Comparison of ENCODE assay signal across 19 cellular contexts in the genomic region with DNA sequence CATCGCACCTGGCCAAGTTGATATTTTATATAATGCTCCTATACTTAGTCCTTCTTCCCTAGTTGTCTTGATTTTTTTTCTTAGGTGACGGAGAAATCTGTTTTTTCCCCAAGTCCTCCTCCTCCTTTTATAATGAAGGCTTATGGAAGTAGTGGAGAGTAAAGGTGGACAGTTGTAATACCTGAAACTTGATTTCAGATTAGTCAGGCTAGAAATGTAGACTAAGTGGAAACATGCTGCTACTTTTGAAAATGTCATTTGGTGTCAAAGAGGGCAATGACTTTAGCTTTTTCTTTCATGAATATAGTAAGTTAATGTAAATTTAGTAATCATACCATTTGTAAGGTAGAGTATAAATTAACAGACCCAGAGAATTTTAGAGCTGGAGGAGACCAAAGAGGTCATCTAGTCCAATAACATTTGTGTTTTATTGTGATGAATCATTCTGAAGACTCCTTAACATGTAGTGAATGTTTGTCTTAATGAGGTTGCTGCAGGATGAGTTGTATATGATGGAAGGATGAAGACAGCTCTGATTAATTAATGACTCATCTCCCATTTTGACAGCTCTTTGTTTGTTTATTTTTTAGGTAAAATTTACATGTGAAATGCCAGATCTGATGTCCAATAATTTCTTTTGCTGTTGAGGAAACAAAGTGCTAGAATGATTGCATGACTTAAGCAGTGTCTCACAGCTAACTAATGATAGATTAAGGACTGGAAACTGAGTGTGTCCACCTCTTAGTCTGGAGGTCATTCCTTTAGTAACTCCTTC. TPM values are rescaled to one million over a fixed set of nuclear protein-coding genes. Genes with fewer than 3 reads are reported as not detected.
A peak's percentile ranks its signal among the peaks of the same experiment; 100 is the strongest.
DNase-seq lines count a peak whose midpoint lies in the region; ATAC-seq, FAIRE-seq and TF ChIP-seq lines count a peak whose summit lies in the region.
"Had no signal": no experiment of that assay in that cellular context is flagged by ENCODE, and none has a peak within 500 bp of the region (broad histone marks: within the 10 kb centered on the region; RNA-seq: fewer than 3 reads in every experiment).

No MANE protein-coding gene starts in this region.

- H3K27ac ChIP-seq in GM12878 (ENCODE audit: control insufficient read depth, insufficient read depth) (no peak overlapping the region), gastroesophageal sphincter (no peak overlapping the region), upper lobe of right lung (no peak overlapping the region)

- TF ChIP-seq EP300 in GM12878 (IDR thresholded peaks at IDR 0.05; ENCODE audit: borderline replicate concordance in 1 of 2, control insufficient read depth in 1 of 2, low read depth in 2 of 2, low read length in 2 of 2), result no peak
- no peak for TF ChIP-seq EP300 in gastroesophageal sphincter (IDR thresholded peaks at IDR 0.05)

- POLR2A ChIA-PET in activated CD4-positive, alpha-beta T cell treated with anti-CD3 and anti-CD28 coated beads for 36 hours (lab: Charles Lee), result interaction anchor here (0.6 to 1.0 kb wide), 3 partner anchors 8 to 575 kb away, joined by 4 to 7 read pairs (median 4); a partner anchor contains a TSS
- POLR2A ChIA-PET in activated CD4-positive, alpha-beta T cell treated with anti-CD3 and anti-CD28 coated beads, Interleukin-2, amount 10 ng/mL, durations not matched to agents 7 days and 5 days (lab: Charles Lee), result no interaction called here
- POLR2A ChIA-PET in GM12878 (lab: Charles Lee), result interaction anchor here (0.5 to 0.7 kb wide), 2 partner anchors 9 to 102 kb away, joined by 3 read pairs; a partner anchor contains a TSS

- no peak overlapping the region for H3K4me2 ChIP-seq in GM12878 (ENCODE audit: control insufficient read depth, insufficient read depth)

- TF ChIP-seq RAD21 in GM12878 (IDR thresholded peaks at IDR 0.05; ENCODE audit: insufficient read depth, low read depth, low read length), result no peak

- CTCF ChIA-PET in activated CD4-positive, alpha-beta T cell treated with anti-CD3 and anti-CD28 coated beads for 36 hours (lab: Charles Lee), result interaction anchor here (0.8 to 1.1 kb wide), 3 partner anchors 9 to 60 kb away, joined by 3 to 7 read pairs (median 3); a partner anchor contains a TSS
- CTCF ChIA-PET in activated CD4-positive, alpha-beta T cell treated with anti-CD3 and anti-CD28 coated beads, Interleukin-2, amount 10 ng/mL, durations not matched to agents 7 days and 5 days (lab: Charles Lee), result no interaction called here
- CTCF ChIA-PET in GM12878 (lab: Yijun Ruan, JAX), result interaction anchor here (0.7 to 1.2 kb wide), 3 partner anchors 8 to 145 kb away, joined by 3 read pairs; no protein-coding TSS in a partner anchor

- no peak overlapping the region for H2AFZ ChIP-seq in GM12878 (ENCODE audit: control insufficient read depth, low read depth, low read length)

- DNase-seq in activated CD4-positive, alpha-beta T cell treated with anti-CD3 and anti-CD28 coated beads for 36 hours, result no peak
- DNase-seq in activated CD4-positive, alpha-beta T cell treated with anti-CD3 and anti-CD28 coated beads, Interleukin-2, amount 10 ng/mL, durations not matched to agents 7 days and 5 days, result no peak
- peak; percentile 27 for DNase-seq in LoVo (ENCODE audit: low spot score)
- DNase-seq in GM12878 (ENCODE audit: low read depth, low spot score), result no peak
- no peak for DNase-seq in progenitor cell of endocrine pancreas (ENCODE audit: low spot score, unreplicated experiment)
- no peak for DNase-seq in upper lobe of right lung
- DNase-seq in posterior vena cava (ENCODE audit: low spot score), result no peak
- DNase-seq: activated CD4-positive, alpha-beta T cell treated with anti-CD3 and anti-CD28 coated beads, Interleukin-2, amount 50 U/mL, for 4 hours; activated naive CD8-positive, alpha-beta T cell treated with anti-CD3 and anti-CD28 coated beads, Interleukin-2, amount 10 ng/mL, durations not matched to agents 7 days and 5 days; CD8-positive, alpha-beta T cell; NCI-H2029 treated with DMSO at 0.1 percent for 48 hours; NCI-H748 treated with DMSO at 0.1 percent for 48 hours; right cardiac atrium; stimulated activated CD4-positive, alpha-beta T cell treated with anti-CD3 and anti-CD28 coated beads, Interleukin-4, amount 100 ng/mL, for 24 hours had no signal

- 94% methylated on average over 2 of the region's 2 CpGs for WGBS in GM12878 (ENCODE audit: insufficient coverage, insufficient replicate concordance, low lambda C conversion rate, missing lambda C conversion rate)
- 90% methylated on average over 2 of the region's 2 CpGs for WGBS in gastroesophageal sphincter (ENCODE audit: low coverage in 1 of 2), 2 donors

- intact Hi-C loops in activated CD4-positive, alpha-beta T cell treated with anti-CD3 and anti-CD28 coated beads for 36 hours (cut with DNase I, micrococcal nuclease), result no loop called here
- intact Hi-C loops in GM12878 (cut with micrococcal nuclease; ENCODE audit: unreplicated experiment), result no loop called here
- intact Hi-C loops in upper lobe of right lung (cut with DNase I), result no loop called here
- intact Hi-C loops in posterior vena cava (cut with DNase I), result no loop called here

- no peak for TF ChIP-seq CTCF in GM12878 (IDR thresholded peaks at IDR 0.05 in 2 of 3, conservative IDR thresholded peaks at IDR 0.05 in 1 of 3; ENCODE audit: control insufficient read depth in 2 of 3, extremely low read depth in 1 of 3, insufficient read depth in 1 of 3, low read depth in 3 of 3, low read length in 3 of 3)
- no peak for TF ChIP-seq CTCF in progenitor cell of endocrine pancreas (IDR thresholded peaks at IDR 0.05; ENCODE audit: unreplicated experiment)
- no peak for TF ChIP-seq CTCF in gastroesophageal sphincter (IDR thresholded peaks at IDR 0.05)
- TF ChIP-seq CTCF in upper lobe of right lung (IDR thresholded peaks at IDR 0.05), result no peak

- peaks cover 54% of the 10 kb centered on the region for H3K4me1 Mint-ChIP-seq in activated CD4-positive, alpha-beta T cell treated with anti-CD3 and anti-CD28 coated beads for 36 hours
- H3K4me1 Mint-ChIP-seq in activated CD4-positive, alpha-beta T cell treated with anti-CD3 and anti-CD28 coated beads, Interleukin-2, amount 10 ng/mL, durations not matched to agents 7 days and 5 days, result peaks cover 39% of the 10 kb centered on the region
- peaks cover 6% of the 10 kb centered on the region for H3K4me1 Mint-ChIP-seq in progenitor cell of endocrine pancreas (ENCODE audit: low read depth)

- no peak overlapping the region for H3K4me3 ChIP-seq in GM12878
- no peak overlapping the region for H3K4me3 ChIP-seq in gastroesophageal sphincter
- H3K4me3 ChIP-seq in upper lobe of right lung, result no peak overlapping the region

- no peak for FAIRE-seq in GM12878 (lab: Jason Lieb, UNC)
- FAIRE-seq: A204.1 had no signal

- H3K36me3 Mint-ChIP-seq in activated CD4-positive, alpha-beta T cell treated with anti-CD3 and anti-CD28 coated beads for 36 hours (ENCODE audit: low read depth), result peaks cover 37% of the 10 kb centered on the region
- peaks cover 60% of the 10 kb centered on the region for H3K36me3 Mint-ChIP-seq in activated CD4-positive, alpha-beta T cell treated with anti-CD3 and anti-CD28 coated beads, Interleukin-2, amount 10 ng/mL, durations not matched to agents 7 days and 5 days (ENCODE audit: low read depth)
- peaks cover 3% of the 10 kb centered on the region for H3K36me3 Mint-ChIP-seq in progenitor cell of endocrine pancreas (ENCODE audit: insufficient read depth)
- H3K36me3 Mint-ChIP-seq: natural killer cell treated with Interleukin-12 subunit alpha and Interleukin-12 subunit beta and Interleukin-15 and Interleukin-18, amount 100 ng/mL, for 72 hours had no signal

- in situ Hi-C loops in GM12878 (cut with MboI), result no loop called here

- H3K79me2 ChIP-seq in GM12878 (ENCODE audit: control insufficient read depth, insufficient read depth, low read length), result peaks cover 85% of the 10 kb centered on the region

- BruUV-seq in GM12878 (replicated peaks; lab: Mats Ljungman, UMichigan), result no TSS peak

- H4K20me1 ChIP-seq in GM12878 (ENCODE audit: control insufficient read depth, insufficient read depth), result no peaks in the 10 kb centered on the region

- H3K36me3 ChIP-seq in GM12878 (ENCODE audit: control insufficient read depth in 2 of 2, insufficient read depth in 2 of 2, low read length in 1 of 2) (peaks cover 0 to 13% of the 10 kb centered on the region in 2 experiments; a peak in 3 of 4 replicates), gastroesophageal sphincter (peaks cover 0 to 2% of the 10 kb centered on the region in 2 donors), upper lobe of right lung (peaks cover 9% of the 10 kb centered on the region)

- RAD21 ChIA-PET in GM12878 (lab: Charles Lee; ENCODE audit: unreplicated experiment), result interaction anchor here (0.5 to 1.5 kb wide), 3 partner anchors 9 to 136 kb away, joined by 3 to 6 read pairs (median 3); a partner anchor contains a TSS

- H3K9me3 Mint-ChIP-seq in activated CD4-positive, alpha-beta T cell treated with anti-CD3 and anti-CD28 coated beads for 36 hours (ENCODE audit: low read depth), result peaks cover 2% of the 10 kb centered on the region
- peaks cover 4% of the 10 kb centered on the region for H3K9me3 Mint-ChIP-seq in activated CD4-positive, alpha-beta T cell treated with anti-CD3 and anti-CD28 coated beads, Interleukin-2, amount 10 ng/mL, durations not matched to agents 7 days and 5 days
- H3K9me3 Mint-ChIP-seq in progenitor cell of endocrine pancreas (ENCODE audit: low read depth), result no peaks in the 10 kb centered on the region
- H3K9me3 Mint-ChIP-seq: activated naive CD8-positive, alpha-beta T cell treated with anti-CD3 and anti-CD28 coated beads, Interleukin-2, amount 10 ng/mL, durations not matched to agents 7 days and 5 days; CD8-positive, alpha-beta T cell; natural killer cell treated with Interleukin-12 subunit alpha and Interleukin-12 subunit beta and Interleukin-15 and Interleukin-18, amount 100 ng/mL, for 72 hours; T-helper 2 cell treated with Interferon-gamma antibody and Interleukin-4, amounts not matched to agents 5 μg/mL and 100 μg/mL, for 36 hours had no signal

- ATAC-seq in activated CD4-positive, alpha-beta T cell treated with anti-CD3 and anti-CD28 coated beads for 36 hours, result peak; percentile 85
- peak; percentile 44 for ATAC-seq in GM12878
- no peak for ATAC-seq in gastroesophageal sphincter
- ATAC-seq in upper lobe of right lung, result no peak
- ATAC-seq: CD8-positive, alpha-beta T cell; natural killer cell treated with Interleukin-12 subunit alpha and Interleukin-12 subunit beta and Interleukin-15 and Interleukin-18, amount 100 ng/mL, for 72 hours; right cardiac atrium; Right ventricle myocardium inferior had no signal

- TF ChIP-seq POLR2A in GM12878 (IDR thresholded peaks at IDR 0.05; ENCODE audit: low read depth, low read length) (no peak), gastroesophageal sphincter (IDR thresholded peaks at IDR 0.05) (no peak)

- H3K4me3 Mint-ChIP-seq in activated CD4-positive, alpha-beta T cell treated with anti-CD3 and anti-CD28 coated beads for 36 hours, result no peak overlapping the region
- no peak overlapping the region for H3K4me3 Mint-ChIP-seq in activated CD4-positive, alpha-beta T cell treated with anti-CD3 and anti-CD28 coated beads, Interleukin-2, amount 10 ng/mL, durations not matched to agents 7 days and 5 days
- H3K4me3 Mint-ChIP-seq in progenitor cell of endocrine pancreas (ENCODE audit: low read depth), result no peak overlapping the region
- H3K4me3 Mint-ChIP-seq: activated naive CD8-positive, alpha-beta T cell treated with anti-CD3 and anti-CD28 coated beads, Interleukin-2, amount 10 ng/mL, durations not matched to agents 7 days and 5 days; CD8-positive, alpha-beta T cell; natural killer cell treated with Interleukin-12 subunit alpha and Interleukin-12 subunit beta and Interleukin-15 and Interleukin-18, amount 100 ng/mL, for 72 hours; T-helper 2 cell treated with Interferon-gamma antibody and Interleukin-4, amounts not matched to agents 5 μg/mL and 100 μg/mL, for 36 hours had no signal

- H3K9ac ChIP-seq in GM12878 (ENCODE audit: control insufficient read depth, insufficient read depth, low read length), result no peak overlapping the region

- SMC1A ChIA-PET in GM12878 (lab: Charles Lee; ENCODE audit: uncharacterized antibody, unreplicated experiment), result interaction anchor here (1.0 to 1.3 kb wide), 2 partner anchors 8 to 10 kb away, joined by 5 read pairs; a partner anchor contains a TSS

- no peaks in the 10 kb centered on the region; the same call in 2 of the 3 replicates for H3K9me3 ChIP-seq in GM12878 (replicated peaks; ENCODE audit: control insufficient read depth, insufficient read depth, low read length)
- no peaks in the 10 kb centered on the region for H3K9me3 ChIP-seq in gastroesophageal sphincter
- H3K9me3 ChIP-seq in upper lobe of right lung, result no peaks in the 10 kb centered on the region

- H3K27ac Mint-ChIP-seq in activated CD4-positive, alpha-beta T cell treated with anti-CD3 and anti-CD28 coated beads for 36 hours, result peak overlapping the region; percentile 56
- H3K27ac Mint-ChIP-seq in activated CD4-positive, alpha-beta T cell treated with anti-CD3 and anti-CD28 coated beads, Interleukin-2, amount 10 ng/mL, durations not matched to agents 7 days and 5 days, result no peak overlapping the region
- H3K27ac Mint-ChIP-seq in progenitor cell of endocrine pancreas, result peak overlapping the region; percentile 1
- H3K27ac Mint-ChIP-seq: activated naive CD8-positive, alpha-beta T cell treated with anti-CD3 and anti-CD28 coated beads, Interleukin-2, amount 10 ng/mL, durations not matched to agents 7 days and 5 days; CD8-positive, alpha-beta T cell; natural killer cell treated with Interleukin-12 subunit alpha and Interleukin-12 subunit beta and Interleukin-15 and Interleukin-18, amount 100 ng/mL, for 72 hours; T-helper 2 cell treated with Interferon-gamma antibody and Interleukin-4, amounts not matched to agents 5 μg/mL and 100 μg/mL, for 36 hours had no signal

- no peaks in the 10 kb centered on the region for H3K4me1 ChIP-seq in GM12878 (ENCODE audit: control insufficient read depth, insufficient read depth, low read length)
- peaks cover 0 to 44% (median 0%) of the 10 kb centered on the region in 3 donors for H3K4me1 ChIP-seq in gastroesophageal sphincter
- H3K4me1 ChIP-seq in upper lobe of right lung, result no peaks in the 10 kb centered on the region

- H3K27me3 Mint-ChIP-seq in activated CD4-positive, alpha-beta T cell treated with anti-CD3 and anti-CD28 coated beads for 36 hours, result no peaks in the 10 kb centered on the region
- no peaks in the 10 kb centered on the region for H3K27me3 Mint-ChIP-seq in activated CD4-positive, alpha-beta T cell treated with anti-CD3 and anti-CD28 coated beads, Interleukin-2, amount 10 ng/mL, durations not matched to agents 7 days and 5 days
- no peaks in the 10 kb centered on the region for H3K27me3 Mint-ChIP-seq in progenitor cell of endocrine pancreas
- H3K27me3 Mint-ChIP-seq: activated naive CD8-positive, alpha-beta T cell treated with anti-CD3 and anti-CD28 coated beads, Interleukin-2, amount 10 ng/mL, durations not matched to agents 7 days and 5 days; natural killer cell treated with Interleukin-12 subunit alpha and Interleukin-12 subunit beta and Interleukin-15 and Interleukin-18, amount 100 ng/mL, for 72 hours had no signal

- H3K27me3 ChIP-seq in GM12878 (replicated peaks in 1 of 2; ENCODE audit: control insufficient read depth in 2 of 2, insufficient read depth in 2 of 2, low read length in 1 of 2), result no peaks in the 10 kb centered on the region
- no peaks in the 10 kb centered on the region for H3K27me3 ChIP-seq in gastroesophageal sphincter
- H3K27me3 ChIP-seq in upper lobe of right lung, result no peaks in the 10 kb centered on the region

RNA-seq across cellular contexts. Expression of a gene that starts 8.7 kb away (rescaled TPM):
- total RNA-seq in activated CD4-positive, alpha-beta T cell treated with anti-CD3 and anti-CD28 coated beads for 36 hours, result 100 to 1,000 TPM in 1 of 2 experiments, 10 to 100 TPM in 1; 80.7 to 107 TPM
- total RNA-seq in activated CD4-positive, alpha-beta T cell treated with anti-CD3 and anti-CD28 coated beads, Interleukin-2, amount 10 ng/mL, durations not matched to agents 7 days and 5 days, result 10 to 100 TPM; 76.1 to 88.2 TPM
- 254 and 299 TPM in 2 replicates for total RNA-seq in GM12878 (2013; cell fraction: nucleolus; rRNA removed)
- total RNA-seq in GM12878 (2014; rRNA removed), result 71.0 and 77.1 TPM in 2 replicates
- 61.6 and 62.1 TPM in 2 replicates for total RNA-seq in GM12878 (2014; rRNA removed; fragmentation: Illumina TruSeq; extraction: Trizol)
- 48.0 and 49.5 TPM in 2 replicates for total RNA-seq in GM12878 (2021)
- 5.8 TPM for polyA plus RNA-seq in GM12878 (2011; ENCODE audit: low read depth)
- 60.7 and 89.1 TPM in 2 replicates for polyA plus RNA-seq in GM12878 (2011; rRNA removed)
- polyA plus RNA-seq in GM12878 (2011; cell fraction: cytosol; rRNA removed), result 20.1 and 26.4 TPM in 2 replicates
- polyA plus RNA-seq in GM12878 (2011; cell fraction: nucleus; rRNA removed), result 26.3 and 34.2 TPM in 2 replicates
- polyA plus RNA-seq in GM12878 (2012), result 18.8 and 25.4 TPM in 2 replicates
- 48.6 and 53.7 TPM in 2 replicates for polyA plus RNA-seq in GM12878 (2014; fragmentation: Illumina TruSeq; extraction: Trizol)
- polyA plus RNA-seq in GM12878 (2014; fragmentation: Nextera tagmentation; extraction: Ambion mirVana), result 10 to 100 TPM; 10.7 to 14.3 TPM
- 22.9 and 34.8 TPM in 2 replicates for polyA plus RNA-seq in GM12878 (2014; rRNA removed)
- 10 to 100 TPM; 41.0 to 41.3 TPM for polyA plus RNA-seq in GM12878 (2016; fragmentation: Nextera tagmentation; extraction: Ambion mirVana)
- 94.8 and 152 TPM in 2 replicates for polyA minus RNA-seq in GM12878 (2011; rRNA and poly(A)+ RNA removed)
- 37.2 and 47.1 TPM in 2 replicates for polyA minus RNA-seq in GM12878 (2011; cell fraction: cytosol; rRNA and poly(A)+ RNA removed)
- 111 and 167 TPM in 2 replicates for polyA minus RNA-seq in GM12878 (2011; cell fraction: nucleus; rRNA and poly(A)+ RNA removed)
- 61.7 and 63.5 TPM in 2 replicates for total RNA-seq in progenitor cell of endocrine pancreas
- total RNA-seq in gastroesophageal sphincter, result 10 to 100 TPM; 31.6 to 74.7 (median 46.9) TPM
- 34.1 TPM for total RNA-seq in upper lobe of right lung
- total RNA-seq in posterior vena cava, result 10 to 100 TPM; 32.1 to 33.9 TPM

Comparison
In these comparisons a context has a peak if more than half of its experiments do, and no peak if none do; other contexts are left out.
1. ATAC-seq: peak in activated CD4-positive, alpha-beta T cell treated with anti-CD3 and anti-CD28 coated beads for 36 hours (single experiment) and GM12878 (single experiment); none in gastroesophageal sphincter (single experiment) and upper lobe of right lung (single experiment).